In the genomic region with DNA sequence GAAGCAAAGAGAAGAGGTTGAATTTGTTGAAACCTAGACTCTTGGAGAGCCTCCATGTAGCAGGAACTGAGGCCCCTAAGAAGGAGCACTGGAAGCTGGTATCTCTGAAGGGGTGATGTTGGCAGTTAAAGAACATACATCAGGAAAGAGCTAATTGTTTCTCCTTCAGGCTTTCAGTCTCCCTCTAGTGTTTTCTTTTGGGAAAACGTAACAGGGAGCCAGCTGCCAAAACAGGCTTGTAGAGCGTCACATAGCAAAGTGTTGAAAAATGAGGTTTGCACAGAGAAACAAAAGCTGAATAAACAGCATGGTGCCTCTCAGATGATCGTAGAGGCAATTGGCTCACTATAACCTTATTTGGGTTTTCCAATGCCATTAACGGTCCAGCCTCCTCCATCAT, we compare ENCODE assay signal across 8 cellular contexts. TPM values are rescaled to one million over a fixed set of nuclear protein-coding genes. Genes with fewer than 3 reads are reported as not detected.
A peak's percentile ranks its signal among the peaks of the same experiment; 100 is the strongest.
DNase-seq lines count a peak whose midpoint lies in the region; ATAC-seq and TF ChIP-seq lines count a peak whose summit lies in the region.

No MANE protein-coding gene starts in this region.

- no peak for DNase-seq in AG04449 (ENCODE audit: low read depth, low spot score)
- peak; percentile 18 for DNase-seq in OCI-M1 (lab: John Stamatoyannopoulos, UW)
- peak in 1 of 2 donors; percentile 42 for DNase-seq in foreskin keratinocyte
- DNase-seq in T-helper 2 cell, result no peak
- DNase-seq in NOMO-1 treated with dmso at 0.1 percent for 144 hours (lab: John Stamatoyannopoulos, UW; ENCODE audit: unreplicated experiment), result no peak

- POLR2A ChIA-PET in AG04449 (lab: Yijun Ruan, JAX), result no interaction called here

- no peaks in the 10 kb centered on the region for H3K4me1 ChIP-seq in foreskin keratinocyte

- ATAC-seq in foreskin keratinocyte (peak; percentile 26), HG03025 (IDR thresholded peaks at IDR 0.05; ENCODE audit: low FRiP score, unreplicated experiment) (no peak), HG03342 (IDR thresholded peaks at IDR 0.05; ENCODE audit: unreplicated experiment) (no peak)

- CTCF ChIA-PET in AG04449 (lab: Yijun Ruan, JAX), result interaction anchor here (0.7 to 1.1 kb wide), 2 partner anchors 32 to 62 kb away, joined by 3 read pairs; no protein-coding TSS in a partner anchor

- H3K27ac ChIP-seq in foreskin keratinocyte, result no peak overlapping the region

- H3K27me3 ChIP-seq in foreskin keratinocyte, result peaks cover 63% of the 10 kb centered on the region

- peak; percentile 16 for TF ChIP-seq CTCF in AG04449 (IDR thresholded peaks at IDR 0.05; ENCODE audit: insufficient read depth, low read length, missing control alignments)
- peak; percentile 21; the same call in 1 of the 2 replicates for TF ChIP-seq CTCF in GM12875 (IDR thresholded peaks at IDR 0.05; ENCODE audit: borderline replicate concordance, insufficient read depth, low read depth, low read length)
- peak; percentile 68 for TF ChIP-seq CTCF in foreskin keratinocyte (conservative IDR thresholded peaks at IDR 0.05)

- no peak overlapping the region for H3K4me3 ChIP-seq in AG04449 (ENCODE audit: low read depth, low read length)
- H3K4me3 ChIP-seq in GM12875 (ENCODE audit: low read depth, low read length), result no peak overlapping the region

RNA-seq across cellular contexts. Expression of gene CAND1, which starts 46.9 kb away (rescaled TPM):
- total RNA-seq in foreskin keratinocyte, result 126 and 129 TPM in 2 replicates
- polyA plus RNA-seq in foreskin keratinocyte, result 28.3 and 34.9 TPM in 2 replicates

Comparison
In these comparisons a context has a peak if more than half of its experiments do, and no peak if none do; other contexts are left out.
1. CTCF ChIP-seq: peak in every context shown above with its lines; median percentile 68 in foreskin keratinocyte; 21 in GM12875; 16 in AG04449.